Comparison of ENCODE assay signal across 33 cellular contexts in genomic region chr12:54663603-54664002, GRCh38. TPM values are rescaled to one million over a fixed set of nuclear protein-coding genes. Genes with fewer than 3 reads are reported as not detected.
"Had no signal": no experiment of that assay in that cellular context is flagged by ENCODE, and none has a peak within 500 bp of the region (broad histone marks: within the 10 kb centered on the region; RNA-seq: fewer than 3 reads in every experiment).

No MANE protein-coding gene starts in this region.

- H3K4me3 ChIP-seq: left lung, lung, neural progenitor cell, right atrium auricular region, right lobe of liver, stomach, testis, thyroid gland, upper lobe of right lung had no signal

- H3K4me1 Mint-ChIP-seq: naive B cell; natural killer cell; stimulated activated naive B cell treated with anti-CD40 and anti-IgM and Interleukin-4, amounts not matched to agents 10 μg/mL and 1 μg/mL and 100 μg/mL, for 72 hours had no signal

- H3K27me3 ChIP-seq: neural progenitor cell, neutrophil, right atrium auricular region, right lobe of liver, stomach, testis, thyroid gland had no signal

- H3K36me3 ChIP-seq: left lung, neural progenitor cell, neutrophil, right atrium auricular region, right lobe of liver, stomach, thyroid gland, upper lobe of right lung had no signal

- H3K36me3 Mint-ChIP-seq: mesothelial cell of epicardium; naive B cell; natural killer cell; neural progenitor cell; stimulated activated naive B cell treated with anti-CD40 and anti-IgM and Interleukin-4, amounts not matched to agents 10 μg/mL and 1 μg/mL and 100 μg/mL, for 72 hours had no signal

- ATAC-seq: left colon; left lung; natural killer cell; right lobe of liver; stimulated activated naive B cell treated with anti-CD40 and anti-IgM and Interleukin-4, amounts not matched to agents 10 μg/mL and 1 μg/mL and 100 μg/mL, for 72 hours; stimulated activated naive CD8-positive, alpha-beta T cell treated with anti-CD3 and anti-CD28 coated beads, Interleukin-15, Interleukin-2, amounts not matched to agents 100 U/mL and 50 U/mL, for 24 hours; upper lobe of right lung had no signal

- FAIRE-seq: keratinocyte, urothelium cell line had no signal

- H3K4me1 ChIP-seq: left lung, neural progenitor cell, right atrium auricular region, stomach, testis, thyroid gland, upper lobe of right lung had no signal

- H3K9me3 ChIP-seq: left lung, neutrophil, right atrium auricular region, right lobe of liver, stomach, testis, thyroid gland, upper lobe of right lung had no signal

- H3K27ac ChIP-seq: left lung, neural progenitor cell, neutrophil, right atrium auricular region, right lobe of liver, stomach, testis, thyroid gland, upper lobe of right lung had no signal

- DNase-seq: hippocampal formation; left colon; left lung; mesendoderm; naive B cell; natural killer cell; nephron progenitor cell; occipital lobe; right lobe of liver; stimulated activated CD4-positive, alpha-beta T cell treated with anti-CD3 and anti-CD28 coated beads, Interleukin-12 subunit alpha, Interleukin-12 subunit beta, amount 100 ng/mL, for 4 hours; stimulated activated CD4-positive, alpha-beta T cell treated with anti-CD3 and anti-CD28 coated beads, Interleukin-15, amount 100 ng/mL, for 24 hours; stimulated activated CD4-positive, alpha-beta T cell treated with anti-CD3 and anti-CD28 coated beads, Interleukin-2, amount 100 ng/mL, for 24 hours; stimulated activated CD4-positive, alpha-beta T cell treated with anti-CD3 and anti-CD28 coated beads, Interleukin-4, amount 100 ng/mL, for 1 hour; stimulated activated naive B cell treated with anti-CD40 and anti-IgM and Interleukin-4, amounts not matched to agents 10 μg/mL and 1 μg/mL and 100 μg/mL, for 72 hours; stimulated activated naive CD8-positive, alpha-beta T cell treated with anti-CD3 and anti-CD28 coated beads, Interleukin-15, Interleukin-2, amounts not matched to agents 100 U/mL and 50 U/mL, for 24 hours; stomach; testis; thyroid gland; trophoblast cell; upper lobe of right lung had no signal

- H3K27ac Mint-ChIP-seq: mesothelial cell of epicardium; naive B cell; natural killer cell; nephron progenitor cell; neural progenitor cell; progenitor cell of endocrine pancreas; stimulated activated naive B cell treated with anti-CD40 and anti-IgM and Interleukin-4, amounts not matched to agents 10 μg/mL and 1 μg/mL and 100 μg/mL, for 72 hours had no signal

- H3K4me3 Mint-ChIP-seq: mesothelial cell of epicardium; naive B cell; natural killer cell; nephron progenitor cell; neural progenitor cell; stimulated activated naive B cell treated with anti-CD40 and anti-IgM and Interleukin-4, amounts not matched to agents 10 μg/mL and 1 μg/mL and 100 μg/mL, for 72 hours had no signal

- H3K9me3 Mint-ChIP-seq: mesothelial cell of epicardium; natural killer cell; stimulated activated naive B cell treated with anti-CD40 and anti-IgM and Interleukin-4, amounts not matched to agents 10 μg/mL and 1 μg/mL and 100 μg/mL, for 72 hours had no signal

RNA-seq across cellular contexts. Expression of gene DCD, which starts 15.4 kb away (rescaled TPM):
- total RNA-seq: left colon, left lung, lung, mesothelial cell of epicardium, mononuclear cell, natural killer cell, occipital lobe, osteocyte, progenitor cell of endocrine pancreas, pulmonary artery endothelial cell, renal cortical epithelial cell, right atrium auricular region, right lobe of liver, skeletal muscle tissue, stomach, testis, thyroid gland, upper lobe of right lung had no signal
- polyA plus RNA-seq: keratinocyte, lung, stomach had no signal

RNA-seq across cellular contexts. Expression of gene LACRT, which starts 28.9 kb away (rescaled TPM):
- total RNA-seq: left colon, left lung, lung, mesothelial cell of epicardium, mononuclear cell, natural killer cell, occipital lobe, osteocyte, progenitor cell of endocrine pancreas, pulmonary artery endothelial cell, renal cortical epithelial cell, right atrium auricular region, right lobe of liver, skeletal muscle tissue, stomach, testis, thyroid gland, upper lobe of right lung had no signal
- polyA plus RNA-seq: keratinocyte, lung, stomach had no signal
